Comparison of ENCODE assay signal across 14 cellular contexts in genomic region chr7:1663243-1663642, GRCh38. TPM values are rescaled to one million over a fixed set of nuclear protein-coding genes. Genes with fewer than 3 reads are reported as not detected.
DNase-seq lines count a peak whose midpoint lies in the region; ATAC-seq and TF ChIP-seq lines count a peak whose summit lies in the region.
"Had no signal": no experiment of that assay in that cellular context is flagged by ENCODE, and none has a peak within 500 bp of the region (broad histone marks: within the 10 kb centered on the region; RNA-seq: fewer than 3 reads in every experiment).

No MANE protein-coding gene starts in this region.

- H3K36me3 ChIP-seq in left ventricle myocardium inferior (no peaks in the 10 kb centered on the region), upper lobe of right lung (no peaks in the 10 kb centered on the region)
- H3K36me3 ChIP-seq: gastroesophageal sphincter, prostate gland, stomach had no signal

- intact Hi-C loops in Right ventricle myocardium inferior (cut with DNase I), result loop anchor here (5.0 kb wide), 1 partner anchor 549 kb away; no protein-coding TSS in a partner anchor
- intact Hi-C loops in left ventricle myocardium inferior (cut with micrococcal nuclease), result no loop called here
- intact Hi-C loops in upper lobe of right lung (cut with DNase I), result no loop called here
- intact Hi-C loops in MCF 10A (cut with micrococcal nuclease), result loop anchor here (10.0 kb wide), 1 partner anchor 542 kb away; no protein-coding TSS in a partner anchor

- DNase-seq in Right ventricle myocardium inferior (ENCODE audit: missing footprints) (peak; percentile 61), left ventricle myocardium inferior (no peak), mesenteric fat pad (ENCODE audit: low spot score) (peak; percentile 55), upper lobe of right lung (peak; percentile 47), MCF 10A (ENCODE audit: unreplicated experiment) (no peak), hippocampal formation (lab: John Stamatoyannopoulos, UW) (no peak)
- peak; percentile 19 for DNase-seq in activated naive CD8-positive, alpha-beta T cell treated with anti-CD3 and anti-CD28 coated beads, Interleukin-2, amount 10 ng/mL, durations not matched to agents 7 days and 5 days
- DNase-seq: activated CD8-positive, alpha-beta T cell treated with anti-CD3 and anti-CD28 coated beads, Interleukin-2, amount 10 ng/mL, durations not matched to agents 7 days and 5 days; NCI-H2029 treated with DMSO at 0.1 percent for 48 hours; stimulated activated CD4-positive, alpha-beta T cell treated with anti-CD3 and anti-CD28 coated beads, Interleukin-4, amount 100 ng/mL, for 24 hours; stomach had no signal

- no peak overlapping the region for H3K4me3 Mint-ChIP-seq in activated naive CD8-positive, alpha-beta T cell treated with anti-CD3 and anti-CD28 coated beads, Interleukin-2, amount 10 ng/mL, durations not matched to agents 7 days and 5 days
- no peak overlapping the region for H3K4me3 Mint-ChIP-seq in MCF 10A (ENCODE audit: unreplicated experiment)
- H3K4me3 Mint-ChIP-seq: activated CD8-positive, alpha-beta T cell treated with anti-CD3 and anti-CD28 coated beads, Interleukin-2, amount 10 ng/mL, durations not matched to agents 7 days and 5 days had no signal

- TF ChIP-seq CTCF in left ventricle myocardium inferior (IDR thresholded peaks at IDR 0.05; ENCODE audit: borderline replicate concordance) (no peak), upper lobe of right lung (IDR thresholded peaks at IDR 0.05) (no peak), MCF 10A (IDR thresholded peaks at IDR 0.05; ENCODE audit: unreplicated experiment) (no peak)

- H3K27ac ChIP-seq in left ventricle myocardium inferior (replicated peaks) (no peak overlapping the region), upper lobe of right lung (no peak overlapping the region)
- H3K27ac ChIP-seq: gastroesophageal sphincter, prostate gland, stomach had no signal

- POLR2A ChIA-PET in activated naive CD8-positive, alpha-beta T cell treated with anti-CD3 and anti-CD28 coated beads, Interleukin-2, amount 10 ng/mL, durations not matched to agents 7 days and 5 days (lab: Charles Lee), result no interaction called here
- POLR2A ChIA-PET in MCF 10A (lab: Yijun Ruan, JAX), result interaction anchor here (0.5 kb wide), 1 partner anchor 220 kb away, joined by 3 read pairs; no protein-coding TSS in a partner anchor

- ATAC-seq in Right ventricle myocardium inferior, result no peak
- ATAC-seq in activated naive CD8-positive, alpha-beta T cell treated with anti-CD3 and anti-CD28 coated beads, Interleukin-2, amount 10 ng/mL, durations not matched to agents 7 days and 5 days (ENCODE audit: low read depth), result no peak
- no peak for ATAC-seq in upper lobe of right lung
- ATAC-seq in GM21390 (IDR thresholded peaks at IDR 0.05; ENCODE audit: unreplicated experiment), result no peak
- ATAC-seq: activated CD8-positive, alpha-beta T cell treated with anti-CD3 and anti-CD28 coated beads, Interleukin-2, amount 10 ng/mL, durations not matched to agents 7 days and 5 days; gastroesophageal sphincter had no signal

- H3K27me3 ChIP-seq in left ventricle myocardium inferior (ENCODE audit: low read depth) (peaks cover 82% of the 10 kb centered on the region), upper lobe of right lung (peaks cover 62% of the 10 kb centered on the region)

- H3K9me3 ChIP-seq in left ventricle myocardium inferior (replicated peaks), result no peaks in the 10 kb centered on the region
- H3K9me3 ChIP-seq in upper lobe of right lung, result no peaks in the 10 kb centered on the region
- H3K9me3 ChIP-seq: gastroesophageal sphincter, prostate gland, stomach had no signal

- BruUV-seq in MCF 10A (replicated peaks; lab: Mats Ljungman, UMichigan), result no TSS peak

- H3K27me3 Mint-ChIP-seq in activated naive CD8-positive, alpha-beta T cell treated with anti-CD3 and anti-CD28 coated beads, Interleukin-2, amount 10 ng/mL, durations not matched to agents 7 days and 5 days, result peaks cover 34% of the 10 kb centered on the region
- H3K27me3 Mint-ChIP-seq in MCF 10A (ENCODE audit: insufficient read depth, unreplicated experiment), result peaks cover 42% of the 10 kb centered on the region

- H3K4me3 ChIP-seq in left ventricle myocardium inferior (no peak overlapping the region), upper lobe of right lung (no peak overlapping the region)
- H3K4me3 ChIP-seq: gastroesophageal sphincter, prostate gland, stomach had no signal

- H3K9me3 Mint-ChIP-seq in activated naive CD8-positive, alpha-beta T cell treated with anti-CD3 and anti-CD28 coated beads, Interleukin-2, amount 10 ng/mL, durations not matched to agents 7 days and 5 days, result no peaks in the 10 kb centered on the region
- no peaks in the 10 kb centered on the region for H3K9me3 Mint-ChIP-seq in MCF 10A (ENCODE audit: unreplicated experiment)

- CTCF ChIA-PET in MCF 10A (lab: Yijun Ruan, JAX), result interaction anchor here (0.5 to 0.8 kb wide), 4 partner anchors 24 to 98 kb away, joined by 3 to 4 read pairs (median 3); no protein-coding TSS in a partner anchor

- peak overlapping the region; percentile 15 for H3K27ac Mint-ChIP-seq in activated naive CD8-positive, alpha-beta T cell treated with anti-CD3 and anti-CD28 coated beads, Interleukin-2, amount 10 ng/mL, durations not matched to agents 7 days and 5 days
- H3K27ac Mint-ChIP-seq in MCF 10A (ENCODE audit: low read depth, unreplicated experiment), result no peak overlapping the region
- H3K27ac Mint-ChIP-seq: activated CD8-positive, alpha-beta T cell treated with anti-CD3 and anti-CD28 coated beads, Interleukin-2, amount 10 ng/mL, durations not matched to agents 7 days and 5 days had no signal

- peaks cover 44% of the 10 kb centered on the region for H3K4me1 ChIP-seq in left ventricle myocardium inferior
- peaks cover 22% of the 10 kb centered on the region for H3K4me1 ChIP-seq in upper lobe of right lung

- peaks cover 2% of the 10 kb centered on the region for H3K4me1 Mint-ChIP-seq in activated naive CD8-positive, alpha-beta T cell treated with anti-CD3 and anti-CD28 coated beads, Interleukin-2, amount 10 ng/mL, durations not matched to agents 7 days and 5 days
- no peaks in the 10 kb centered on the region for H3K4me1 Mint-ChIP-seq in MCF 10A (ENCODE audit: insufficient read depth, unreplicated experiment)

- no peaks in the 10 kb centered on the region for H3K36me3 Mint-ChIP-seq in activated naive CD8-positive, alpha-beta T cell treated with anti-CD3 and anti-CD28 coated beads, Interleukin-2, amount 10 ng/mL, durations not matched to agents 7 days and 5 days
- H3K36me3 Mint-ChIP-seq in MCF 10A (ENCODE audit: insufficient read depth, unreplicated experiment), result peaks cover 8% of the 10 kb centered on the region

RNA-seq across cellular contexts. Expression of gene ELFN1, which starts 6.8 kb away (rescaled TPM):
- total RNA-seq in Right ventricle myocardium inferior, result 10.7 TPM
- total RNA-seq in left ventricle myocardium inferior, result 10.5 TPM
- total RNA-seq in activated naive CD8-positive, alpha-beta T cell treated with anti-CD3 and anti-CD28 coated beads, Interleukin-2, amount 10 ng/mL, durations not matched to agents 7 days and 5 days, result not detected
- 3.7 TPM for total RNA-seq in mesenteric fat pad
- 4.3 TPM for total RNA-seq in upper lobe of right lung
- not detected in 2 replicates for total RNA-seq in MCF 10A (2022)
- total RNA-seq: activated CD8-positive, alpha-beta T cell treated with anti-CD3 and anti-CD28 coated beads, Interleukin-2, amount 10 ng/mL, durations not matched to agents 7 days and 5 days had no signal

Comparison
In these comparisons a context has a peak if more than half of its experiments do, and no peak if none do; other contexts are left out.
1. DNase-seq: peak in Right ventricle myocardium inferior (single experiment), activated naive CD8-positive, alpha-beta T cell treated with anti-CD3 and anti-CD28 coated beads, Interleukin-2, amount 10 ng/mL, durations not matched to agents 7 days and 5 days (single experiment), mesenteric fat pad (single experiment) and upper lobe of right lung (single experiment); none in left ventricle myocardium inferior (single experiment), MCF 10A (single experiment) and hippocampal formation (0 of 2).
2. intact Hi-C loops: an anchor here in Right ventricle myocardium inferior (5.0 kb wide) and MCF 10A (10.0 kb wide); none called in left ventricle myocardium inferior and upper lobe of right lung.